ENCODE assay signal across 24 cellular contexts in the genomic region with DNA sequence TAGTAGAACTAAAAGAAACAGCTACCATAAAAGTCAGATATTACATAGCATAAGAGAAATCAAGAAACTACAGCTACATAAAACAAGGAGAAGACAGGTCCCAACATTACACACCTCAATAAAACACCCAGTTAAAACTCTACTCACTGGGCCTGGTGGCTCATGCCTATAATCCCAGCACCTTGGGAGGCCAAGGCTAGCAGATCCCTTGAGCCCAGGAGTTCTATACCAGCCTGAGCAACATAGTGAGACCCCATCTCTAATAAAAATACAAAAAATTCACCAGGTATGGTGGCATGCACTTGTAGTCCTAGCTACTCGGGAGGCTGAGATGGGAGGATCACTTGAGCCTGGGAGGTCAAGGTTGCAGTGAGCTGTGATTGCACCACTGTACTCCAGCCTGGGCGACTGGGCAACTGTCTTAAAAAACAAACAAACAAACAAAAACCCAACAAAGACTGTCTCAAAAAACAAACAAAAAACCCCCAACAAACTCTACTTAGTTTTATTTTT. TPM values are rescaled to one million over a fixed set of nuclear protein-coding genes. Genes with fewer than 3 reads are reported as not detected.
A peak's percentile ranks its signal among the peaks of the same experiment; 100 is the strongest.
DNase-seq lines count a peak whose midpoint lies in the region; ATAC-seq and TF ChIP-seq lines count a peak whose summit lies in the region.
"Had no signal": no experiment of that assay in that cellular context is flagged by ENCODE, and none has a peak within 500 bp of the region (broad histone marks: within the 10 kb centered on the region; RNA-seq: fewer than 3 reads in every experiment).

No MANE protein-coding gene starts in this region.

- H3K4me3 ChIP-seq in GM23338 (no peak overlapping the region), PC-3 (ENCODE audit: low read length) (no peak overlapping the region), endodermal cell (ENCODE audit: low read length) (no peak overlapping the region), upper lobe of left lung (no peak overlapping the region)

- POLR2A ChIA-PET in PC-3 (lab: Charles Lee; ENCODE audit: unreplicated experiment) (interaction anchor here (0.5 kb wide), 1 partner anchor 16 kb away, joined by 3 read pairs; no protein-coding TSS in a partner anchor), GM10248 (lab: Yijun Ruan, JAX) (no interaction called here)

- no peak overlapping the region for H3K4me3 Mint-ChIP-seq in GM23338
- no peak overlapping the region for H3K4me3 Mint-ChIP-seq in endodermal cell
- no peak overlapping the region for H3K4me3 Mint-ChIP-seq in progenitor cell of endocrine pancreas (ENCODE audit: low read depth)
- H3K4me3 Mint-ChIP-seq: activated CD8-positive, alpha-beta T cell treated with anti-CD3 and anti-CD28 coated beads, Interleukin-2, amount 10 ng/mL, durations not matched to agents 7 days and 5 days; activated naive CD8-positive, alpha-beta T cell treated with anti-CD3 and anti-CD28 coated beads, Interleukin-2, amount 50 U/mL, for 24 hours; CD4-positive, alpha-beta T cell; natural killer cell treated with Interleukin-12 subunit alpha and Interleukin-12 subunit beta and Interleukin-15 and Interleukin-18, amount 100 ng/mL, for 72 hours; stimulated activated naive CD8-positive, alpha-beta T cell treated with anti-CD3 and anti-CD28 coated beads, Interleukin-15, Interleukin-2, amounts not matched to agents 100 ng/mL and 50 ng/mL, for 24 hours had no signal

- ATAC-seq in GM23338 (no peak), PC-3 (no peak), upper lobe of left lung (ENCODE audit: low FRiP score in 2 of 2) (no peak)
- ATAC-seq: activated CD8-positive, alpha-beta T cell treated with anti-CD3 and anti-CD28 coated beads, Interleukin-2, amount 10 ng/mL, durations not matched to agents 7 days and 5 days; left ventricle myocardium superior; Right ventricle myocardium inferior; sciatic nerve had no signal

- intact Hi-C loops in PC-3 (cut with micrococcal nuclease) = no loop called here

- 88% methylated on average over 2 of the region's 2 CpGs; no CpG with 5 or more reads in 1 of the 2 experiments for WGBS in endodermal cell (ENCODE audit: insufficient coverage in 1 of 2, insufficient read length in 1 of 2), 2 experiments
- WGBS in upper lobe of left lung, 2 donors = 81 to 92% methylated on average over 2 of the region's 2 CpGs

- H3K4me1 Mint-ChIP-seq in GM23338 (peaks cover 16% of the 10 kb centered on the region), endodermal cell (peaks cover 7% of the 10 kb centered on the region), progenitor cell of endocrine pancreas (ENCODE audit: low read depth) (peaks cover 6% of the 10 kb centered on the region)
- H3K4me1 Mint-ChIP-seq: activated naive CD8-positive, alpha-beta T cell treated with anti-CD3 and anti-CD28 coated beads, Interleukin-2, amount 50 U/mL, for 24 hours had no signal

- H4K20me1 ChIP-seq in GM23338 (replicated peaks; ENCODE audit: insufficient read depth) (no peaks in the 10 kb centered on the region), PC-3 (ENCODE audit: low read length) (no peaks in the 10 kb centered on the region)

- H3K9ac ChIP-seq in PC-3 (ENCODE audit: low read length) (no peak overlapping the region), endodermal cell (ENCODE audit: extremely low read depth, low read length, poor library complexity, severe bottlenecking) (peak overlapping the region; percentile 89)
- H3K9ac ChIP-seq: parathyroid adenoma had no signal

- no peaks in the 10 kb centered on the region for H3K27me3 ChIP-seq in GM23338 (ENCODE audit: insufficient read depth)
- H3K27me3 ChIP-seq in PC-3 (ENCODE audit: low read length) = no peaks in the 10 kb centered on the region
- no peaks in the 10 kb centered on the region for H3K27me3 ChIP-seq in endodermal cell (ENCODE audit: control insufficient read depth, insufficient read depth, low read length, poor library complexity, severe bottlenecking)
- no peaks in the 10 kb centered on the region for H3K27me3 ChIP-seq in upper lobe of left lung

- no peaks in the 10 kb centered on the region for H3K36me3 ChIP-seq in GM23338 (ENCODE audit: insufficient read depth)
- no peaks in the 10 kb centered on the region for H3K36me3 ChIP-seq in PC-3 (ENCODE audit: low read depth, low read length)
- no peaks in the 10 kb centered on the region for H3K36me3 ChIP-seq in endodermal cell (ENCODE audit: control insufficient read depth, insufficient read depth, low read length)
- no peaks in the 10 kb centered on the region for H3K36me3 ChIP-seq in upper lobe of left lung

- H3K4me1 ChIP-seq in GM23338 (ENCODE audit: insufficient read depth) (peaks cover 10% of the 10 kb centered on the region), PC-3 (ENCODE audit: insufficient read depth, low read length) (no peaks in the 10 kb centered on the region), endodermal cell (ENCODE audit: control insufficient read depth, insufficient read depth, low read length) (no peaks in the 10 kb centered on the region), upper lobe of left lung (no peaks in the 10 kb centered on the region)
- H3K4me1 ChIP-seq: parathyroid adenoma had no signal

- H3K9me2 ChIP-seq in GM23338 (ENCODE audit: insufficient read depth) (no peaks in the 10 kb centered on the region), PC-3 (replicated peaks; ENCODE audit: low read length) (no peaks in the 10 kb centered on the region)

- TF ChIP-seq EP300 in upper lobe of left lung (IDR thresholded peaks at IDR 0.05) = no peak

- H3K4me2 ChIP-seq in GM23338 = no peak overlapping the region; the same call in 1 of the 2 replicates
- no peak overlapping the region for H3K4me2 ChIP-seq in PC-3 (ENCODE audit: low read length)

- TF ChIP-seq POLR2A in upper lobe of left lung (IDR thresholded peaks at IDR 0.05) = no peak

- H3K27ac ChIP-seq in GM23338 (ENCODE audit: low read depth) = peak overlapping the region; percentile 97
- 0 out of 2 replicates have a peak overlapping the region, but pooled peaks have one; percentile 88 for H3K27ac ChIP-seq in PC-3 (ENCODE audit: low read length)
- no peak overlapping the region for H3K27ac ChIP-seq in endodermal cell (ENCODE audit: low read depth, low read length)
- H3K27ac ChIP-seq in upper lobe of left lung = no peak overlapping the region
- H3K27ac ChIP-seq: parathyroid adenoma had no signal

- H3K79me2 ChIP-seq in GM23338 (replicated peaks; ENCODE audit: insufficient read depth) (no peaks in the 10 kb centered on the region), PC-3 (ENCODE audit: low read length) (no peaks in the 10 kb centered on the region)
- H3K79me2 ChIP-seq: parathyroid adenoma had no signal

- H3K9me3 ChIP-seq in PC-3 (ENCODE audit: low read length) = no peaks in the 10 kb centered on the region
- H3K9me3 ChIP-seq in endodermal cell (ENCODE audit: control insufficient read depth, low read length) = no peaks in the 10 kb centered on the region
- H3K9me3 ChIP-seq in upper lobe of left lung = no peaks in the 10 kb centered on the region

- no peak overlapping the region for H2AFZ ChIP-seq in GM23338
- no peak overlapping the region for H2AFZ ChIP-seq in PC-3 (ENCODE audit: low read length)
- H2AFZ ChIP-seq: parathyroid adenoma had no signal

- H3K27me3 Mint-ChIP-seq in GM23338 (ENCODE audit: insufficient read depth, low read depth, poor library complexity) (no peaks in the 10 kb centered on the region), endodermal cell (ENCODE audit: insufficient read depth) (no peaks in the 10 kb centered on the region), progenitor cell of endocrine pancreas (no peaks in the 10 kb centered on the region)
- H3K27me3 Mint-ChIP-seq: activated naive CD8-positive, alpha-beta T cell treated with anti-CD3 and anti-CD28 coated beads, Interleukin-2, amount 50 U/mL, for 24 hours; CD4-positive, alpha-beta T cell; stimulated activated naive CD8-positive, alpha-beta T cell treated with anti-CD3 and anti-CD28 coated beads, Interleukin-15, Interleukin-2, amounts not matched to agents 100 ng/mL and 50 ng/mL, for 24 hours had no signal

- BruUV-seq in PC-3 (replicated peaks; lab: Mats Ljungman, UMichigan) = no TSS peak

- H3K27ac Mint-ChIP-seq in GM23338 (peak overlapping the region; percentile 99; the same call in 1 of the 2 replicates), endodermal cell (peak overlapping the region; percentile 100), progenitor cell of endocrine pancreas (peak overlapping the region; percentile 77)
- H3K27ac Mint-ChIP-seq: activated CD8-positive, alpha-beta T cell treated with anti-CD3 and anti-CD28 coated beads, Interleukin-2, amount 10 ng/mL, durations not matched to agents 7 days and 5 days; activated naive CD8-positive, alpha-beta T cell treated with anti-CD3 and anti-CD28 coated beads, Interleukin-2, amount 50 U/mL, for 24 hours; CD4-positive, alpha-beta T cell; natural killer cell treated with Interleukin-12 subunit alpha and Interleukin-12 subunit beta and Interleukin-15 and Interleukin-18, amount 100 ng/mL, for 72 hours; stimulated activated naive CD8-positive, alpha-beta T cell treated with anti-CD3 and anti-CD28 coated beads, Interleukin-15, Interleukin-2, amounts not matched to agents 100 ng/mL and 50 ng/mL, for 24 hours had no signal

- no peak for TF ChIP-seq CTCF in GM23338 (conservative IDR thresholded peaks at IDR 0.05; ENCODE audit: low read depth in 2 of 2)
- TF ChIP-seq CTCF in PC-3 (conservative IDR thresholded peaks at IDR 0.05; ENCODE audit: low read depth, low read length) = no peak
- TF ChIP-seq CTCF in endodermal cell (conservative IDR thresholded peaks at IDR 0.05) = no peak
- no peak for TF ChIP-seq CTCF in progenitor cell of endocrine pancreas (IDR thresholded peaks at IDR 0.05; ENCODE audit: unreplicated experiment)
- no peak for TF ChIP-seq CTCF in upper lobe of left lung (IDR thresholded peaks at IDR 0.05)
- no peak for TF ChIP-seq CTCF in GM10248 (IDR thresholded peaks at IDR 0.05; ENCODE audit: control extremely low read depth, extremely low read depth, low read depth, missing control alignments)

- H3K9me3 Mint-ChIP-seq in GM23338 = peaks cover 8% of the 10 kb centered on the region
- H3K9me3 Mint-ChIP-seq in endodermal cell = peaks cover 5% of the 10 kb centered on the region
- H3K9me3 Mint-ChIP-seq in progenitor cell of endocrine pancreas (ENCODE audit: low read depth) = peaks cover 7% of the 10 kb centered on the region
- H3K9me3 Mint-ChIP-seq: activated naive CD8-positive, alpha-beta T cell treated with anti-CD3 and anti-CD28 coated beads, Interleukin-2, amount 50 U/mL, for 24 hours; CD4-positive, alpha-beta T cell; natural killer cell treated with Interleukin-12 subunit alpha and Interleukin-12 subunit beta and Interleukin-15 and Interleukin-18, amount 100 ng/mL, for 72 hours; stimulated activated naive CD8-positive, alpha-beta T cell treated with anti-CD3 and anti-CD28 coated beads, Interleukin-15, Interleukin-2, amounts not matched to agents 100 ng/mL and 50 ng/mL, for 24 hours had no signal

- H3F3A ChIP-seq in GM23338 (replicated peaks; ENCODE audit: low read depth) (peaks cover 3% of the 10 kb centered on the region; the same call in 1 of the 2 replicates), PC-3 (ENCODE audit: low read length, unreplicated experiment) (peaks cover 6% of the 10 kb centered on the region)

- CTCF ChIA-PET in PC-3 (lab: Charles Lee) = no interaction called here
- CTCF ChIA-PET in GM10248 (lab: Yijun Ruan, JAX) = interaction anchor here (1.4 kb wide), 1 partner anchor 14 kb away, joined by 3 read pairs; no protein-coding TSS in a partner anchor

- peaks cover 6% of the 10 kb centered on the region; the same call in 2 of the 3 replicates for H3K36me3 Mint-ChIP-seq in GM23338 (ENCODE audit: low read depth)
- H3K36me3 Mint-ChIP-seq in endodermal cell (ENCODE audit: low read depth) = no peaks in the 10 kb centered on the region
- peaks cover 1% of the 10 kb centered on the region for H3K36me3 Mint-ChIP-seq in progenitor cell of endocrine pancreas (ENCODE audit: insufficient read depth)
- H3K36me3 Mint-ChIP-seq: natural killer cell treated with Interleukin-12 subunit alpha and Interleukin-12 subunit beta and Interleukin-15 and Interleukin-18, amount 100 ng/mL, for 72 hours had no signal

- DNase-seq in GM23338 (ENCODE audit: low spot score) (no peak), PC-3 (peak; percentile 1), endodermal cell (no peak), progenitor cell of endocrine pancreas (ENCODE audit: low spot score, unreplicated experiment) (no peak), DMS79 (lab: John Stamatoyannopoulos, UW) (no peak), upper lobe of left lung (no peak), GM10248 (ENCODE audit: extremely low spot score) (no peak)
- DNase-seq: activated CD4-positive, CD25-positive, alpha-beta regulatory T cell treated with anti-CD3 and anti-CD28 coated beads, Interleukin-2, amount 50 U/mL, for 72 hours; activated CD8-positive, alpha-beta T cell treated with anti-CD3 and anti-CD28 coated beads, Interleukin-2, amount 10 ng/mL, durations not matched to agents 7 days and 5 days; activated gamma-delta T cell treated with Interleukin-2 at 50 U/mL for 16 hours; activated naive CD8-positive, alpha-beta T cell treated with anti-CD3 and anti-CD28 coated beads, Interleukin-2, amount 50 U/mL, for 24 hours; CD4-positive, alpha-beta T cell; DMS153; effector CD4-positive, alpha-beta T cell; foreskin melanocyte; left ventricle myocardium superior; NCI-H1105; NCI-H2081 treated with DMSO at 0.1 percent for 48 hours; NCI-H748 treated with DMSO at 0.1 percent for 48 hours had no signal

RNA-seq across cellular contexts. Expression of gene TXLNG, which starts 15.2 kb away (rescaled TPM):
- total RNA-seq in GM23338 (2014; rRNA removed; shearing (Covaris generic)) = 44.8 and 48.4 TPM in 2 replicates
- 35.3 and 45.3 TPM in 2 replicates for polyA plus RNA-seq in GM23338 (2016; fragmentation: Nextera tagmentation; extraction: Ambion mirVana)
- total RNA-seq in PC-3 (2014; rRNA removed) = 17.1 and 18.9 TPM in 2 replicates
- 10 to 100 TPM; 13.8 to 31.0 TPM for total RNA-seq in endodermal cell
- polyA plus RNA-seq in endodermal cell (2013, experiment 1 of 2) = 13.4 TPM
- polyA plus RNA-seq in endodermal cell (2013, experiment 2 of 2) = 11.2 TPM
- 25.4 and 25.8 TPM in 2 replicates for total RNA-seq in progenitor cell of endocrine pancreas
- total RNA-seq in upper lobe of left lung = 10 to 100 TPM in 4 of 6 donors, 1 to 10 TPM in 2; 8.1 to 23.5 (median 12.6) TPM

RNA-seq across cellular contexts. Expression of gene SYAP1, which starts 51.6 kb away (rescaled TPM):
- 18.0 and 19.3 TPM in 2 replicates for total RNA-seq in GM23338 (2014; rRNA removed; shearing (Covaris generic))
- 46.7 and 48.3 TPM in 2 replicates for polyA plus RNA-seq in GM23338 (2016; fragmentation: Nextera tagmentation; extraction: Ambion mirVana)
- total RNA-seq in PC-3 (2014; rRNA removed) (51.9 and 55.3 TPM in 2 replicates), endodermal cell (10 to 100 TPM; 22.4 to 40.6 TPM), progenitor cell of endocrine pancreas (59.0 and 61.3 TPM in 2 replicates), upper lobe of left lung (10 to 100 TPM; 12.6 to 41.2 (median 22.6) TPM)
- 14.0 TPM for polyA plus RNA-seq in endodermal cell (2013, experiment 1 of 2)
- 14.5 TPM for polyA plus RNA-seq in endodermal cell (2013, experiment 2 of 2)

RNA-seq across cellular contexts. Expression of gene CTPS2, which starts 58.6 kb away (rescaled TPM):
- total RNA-seq in GM23338 (2014; rRNA removed; shearing (Covaris generic)) = 35.5 and 36.6 TPM in 2 replicates
- 10.4 and 16.4 TPM in 2 replicates for polyA plus RNA-seq in GM23338 (2016; fragmentation: Nextera tagmentation; extraction: Ambion mirVana)
- total RNA-seq in PC-3 (2014; rRNA removed) (16.1 and 25.0 TPM in 2 replicates), endodermal cell (10 to 100 TPM; 33.5 to 71.1 TPM), progenitor cell of endocrine pancreas (110 and 111 TPM in 2 replicates), upper lobe of left lung (10 to 100 TPM in 3 of 6 donors, 1 to 10 TPM in 3; 5.1 to 30.1 (median 10.7) TPM)
- polyA plus RNA-seq in endodermal cell (2013, experiment 1 of 2) = 24.1 TPM
- polyA plus RNA-seq in endodermal cell (2013, experiment 2 of 2) = 22.4 TPM

Comparison
In these comparisons a context has a peak if more than half of its experiments do, and no peak if none do; other contexts are left out.
1. H3K27ac ChIP-seq: peak in GM23338 (single experiment) and PC-3 (single experiment); none in endodermal cell (single experiment) and upper lobe of left lung (0 of 4).
2. Peak in every context shown above with its lines, with median percentiles within 50 percentile points of each other: H3K27ac Mint-ChIP-seq.